7 cellular contexts compared by ENCODE assay signal in genomic region chr5:132867046-132867451, GRCh38. TPM values are rescaled to one million over a fixed set of nuclear protein-coding genes. Genes with fewer than 3 reads are reported as not detected.
DNase-seq lines count a peak whose midpoint lies in the region; ATAC-seq and TF ChIP-seq lines count a peak whose summit lies in the region.

No MANE protein-coding gene starts in this region.

- H3K9ac ChIP-seq in neural progenitor cell: peak overlapping the region; percentile 80

- H3K4me3 ChIP-seq in dorsolateral prefrontal cortex (peak overlapping the region; percentile 69 to 100 (median 93)), neural progenitor cell (peak overlapping the region; percentile 75)

- H3K9me3 Mint-ChIP-seq in neural progenitor cell: no peaks in the 10 kb centered on the region

- peak overlapping the region; percentile 100 for H3K4me3 Mint-ChIP-seq in neural progenitor cell

- peak overlapping the region; percentile 71 for H3K27ac ChIP-seq in KOPT-K1 (ENCODE audit: low read depth, low read length, poor library complexity, severe bottlenecking)
- H3K27ac ChIP-seq in dorsolateral prefrontal cortex: peak overlapping the region; percentile 76 to 99 (median 97)
- H3K27ac ChIP-seq in neural progenitor cell: peak overlapping the region; percentile 48

- H4K20me1 ChIP-seq in neural progenitor cell (ENCODE audit: low read depth): peaks cover 13% of the 10 kb centered on the region

- DNase-seq in dorsolateral prefrontal cortex: no peak
- DNase-seq in neural progenitor cell (ENCODE audit: low spot score): no peak
- no peak for DNase-seq in 8988T
- no peak for DNase-seq in DMS79 (lab: John Stamatoyannopoulos, UW)

- intact Hi-C loops in dorsolateral prefrontal cortex (cut with DNase I): loop anchor here (2.0 to 10.0 kb wide), 10 partner anchors 36 to 482 kb away; partner anchors contain the start of genes AFF4 (in 1 of the 2), HSPA4 (in 1 of the 2), KIF3A (in 1 of the 2) and SHROOM1 (in 1 of the 2)

- ATAC-seq in GM19468 (IDR thresholded peaks at IDR 0.05; ENCODE audit: extremely low read depth, unreplicated experiment) (peak; percentile 2), GM19324 (IDR thresholded peaks at IDR 0.05; ENCODE audit: low FRiP score, unreplicated experiment) (no peak)

- no peak overlapping the region for H2AFZ ChIP-seq in neural progenitor cell (replicated peaks)

- H3F3A ChIP-seq in neural progenitor cell (ENCODE audit: low read depth): peaks cover 28% of the 10 kb centered on the region

- H3K4me1 Mint-ChIP-seq in neural progenitor cell: peaks cover 22% of the 10 kb centered on the region

- H3K27ac Mint-ChIP-seq in neural progenitor cell: peak overlapping the region; percentile 83

- H3K4me1 ChIP-seq in neural progenitor cell: peaks cover 11% of the 10 kb centered on the region

- H3K36me3 Mint-ChIP-seq in neural progenitor cell: peaks cover 10% of the 10 kb centered on the region

- H3K36me3 ChIP-seq in KOPT-K1 (ENCODE audit: insufficient read depth, low read length) (peaks cover 45% of the 10 kb centered on the region), neural progenitor cell (no peaks in the 10 kb centered on the region)

- H3K27me3 ChIP-seq in dorsolateral prefrontal cortex (no peaks in the 10 kb centered on the region), neural progenitor cell (no peaks in the 10 kb centered on the region)

- TF ChIP-seq CTCF in dorsolateral prefrontal cortex (IDR thresholded peaks at IDR 0.05 in 54 of 56, conservative IDR thresholded peaks at IDR 0.05 in 2 of 56; ENCODE audit: low read depth in 1 of 56, partially characterized antibody in 56 of 56): no peak
- no peak for TF ChIP-seq CTCF in neural progenitor cell (IDR thresholded peaks at IDR 0.05)

- H3K9me3 ChIP-seq in KOPT-K1 (ENCODE audit: insufficient read depth, low read length, poor library complexity, severe bottlenecking) (no peaks in the 10 kb centered on the region), neural progenitor cell (ENCODE audit: low read depth) (no peaks in the 10 kb centered on the region)

- H3K4me2 ChIP-seq in neural progenitor cell: peak overlapping the region; percentile 81

- peaks cover 3% of the 10 kb centered on the region for H3K27me3 Mint-ChIP-seq in neural progenitor cell (ENCODE audit: insufficient read depth, low read depth)

- peaks cover 19% of the 10 kb centered on the region for H3K79me2 ChIP-seq in neural progenitor cell (ENCODE audit: low read depth)

RNA-seq across cellular contexts. Expression of gene UQCRQ, which starts 0.6 kb away (rescaled TPM):
- total RNA-seq in dorsolateral prefrontal cortex (100 to 1,000 TPM; 166 to 403 (median 290) TPM), neural progenitor cell (ENCODE audit: low replicate concordance) (45.0 and 63.1 TPM in 2 replicates)

RNA-seq across cellular contexts. Expression of gene GDF9, which starts 0.8 kb away (rescaled TPM):
- total RNA-seq in dorsolateral prefrontal cortex (1 to 10 TPM in 95 of 120 experiments, under 1 TPM in 25; 0.34 to 3.8 (median 1.4) TPM), neural progenitor cell (ENCODE audit: low replicate concordance) (0.46 and 0.82 TPM in 2 replicates)

RNA-seq across cellular contexts. Expression of gene LEAP2, which starts 6.4 kb away (rescaled TPM):
- total RNA-seq in dorsolateral prefrontal cortex (1 to 10 TPM in 118 of 120 experiments, under 1 TPM in 2; 0.97 to 7.5 (median 2.9) TPM), neural progenitor cell (ENCODE audit: low replicate concordance) (3.5 and 3.6 TPM in 2 replicates)

RNA-seq across cellular contexts. Expression of gene SHROOM1, which starts 36.6 kb away (rescaled TPM):
- 10 to 100 TPM; 14.1 to 91.8 (median 29.3) TPM for total RNA-seq in dorsolateral prefrontal cortex
- total RNA-seq in neural progenitor cell (ENCODE audit: low replicate concordance): 0.36 and 2.0 TPM in 2 replicates

RNA-seq across cellular contexts. Expression of gene SOWAHA, which starts 53.9 kb away (rescaled TPM):
- total RNA-seq in dorsolateral prefrontal cortex (100 to 1,000 TPM in 3 of 120 experiments, 10 to 100 TPM in 117; 15.4 to 106 (median 48.7) TPM), neural progenitor cell (ENCODE audit: low replicate concordance) (0.03 TPM in 1 of 2 replicates, not detected in the other)
